17 cellular contexts compared by ENCODE assay signal in the genomic region with DNA sequence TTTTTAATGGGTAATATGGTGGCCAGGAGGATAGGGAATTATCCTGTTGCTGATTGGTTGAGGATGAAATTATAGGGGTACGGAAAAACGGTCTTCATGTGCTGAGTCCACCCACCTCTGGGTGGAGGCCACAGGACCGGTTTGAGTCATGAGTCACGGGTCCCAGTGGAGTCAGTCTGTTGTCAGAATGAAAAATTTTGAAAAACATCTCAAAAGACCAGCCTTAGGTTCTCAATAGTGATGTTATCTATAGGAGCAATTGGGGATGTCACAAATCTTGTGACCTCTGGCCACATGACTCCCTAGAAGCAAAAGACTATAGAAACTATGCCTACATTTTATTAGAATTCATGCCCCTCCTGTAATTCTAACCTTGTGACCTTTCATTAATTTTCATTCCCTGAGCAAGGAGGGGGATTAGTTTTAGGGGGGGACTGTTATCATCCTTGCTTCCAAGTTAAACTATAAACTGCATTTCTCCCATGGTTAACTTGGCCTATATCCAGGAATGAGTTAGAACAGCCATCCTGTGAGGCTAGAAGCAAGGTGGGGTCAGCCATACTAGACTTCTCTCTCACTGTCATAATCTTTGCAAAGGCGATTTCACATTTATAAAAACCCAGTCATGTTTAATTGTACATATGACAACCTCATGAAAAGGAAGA.
DNase-seq lines count a peak whose midpoint lies in the region; ATAC-seq and TF ChIP-seq lines count a peak whose summit lies in the region.
"Had no signal": no experiment of that assay in that cellular context is flagged by ENCODE, and none has a peak within 500 bp of the region (broad histone marks: within the 10 kb centered on the region; RNA-seq: fewer than 3 reads in every experiment).

No MANE protein-coding gene starts in this region.

- H3K4me1 Mint-ChIP-seq in neural crest cell (peaks cover 7% of the 10 kb centered on the region), immature natural killer cell (peaks cover 32 to 82% of the 10 kb centered on the region in 2 donors)

- H3K27me3 Mint-ChIP-seq in neural crest cell (ENCODE audit: low read depth), result no peaks in the 10 kb centered on the region
- H3K27me3 Mint-ChIP-seq in immature natural killer cell (ENCODE audit: low read depth in 3 of 3), result no peaks in the 10 kb centered on the region
- H3K27me3 Mint-ChIP-seq: stimulated activated naive B cell treated with anti-CD40 and anti-IgM and Interleukin-4, amounts not matched to agents 10 μg/mL and 1 μg/mL and 100 μg/mL, for 72 hours had no signal

- H3K4me3 ChIP-seq in fibroblast of mammary gland (ENCODE audit: control insufficient read depth, low read depth, low read length), result no peak overlapping the region
- H3K4me3 ChIP-seq: hepatocyte, left lung, right lobe of liver had no signal

- ATAC-seq in HG03108 (IDR thresholded peaks at IDR 0.05; ENCODE audit: unreplicated experiment), result no peak
- ATAC-seq: left lung, right lobe of liver had no signal

- H3K27ac Mint-ChIP-seq in neural crest cell (ENCODE audit: unreplicated experiment) (peak overlapping the region; percentile 0), immature natural killer cell (no peak overlapping the region)
- H3K27ac Mint-ChIP-seq: activated naive CD4-positive, alpha-beta T cell treated with anti-CD3 and anti-CD28 coated beads for 36 hours; stimulated activated naive B cell treated with anti-CD40 and anti-IgM and Interleukin-4, amounts not matched to agents 10 μg/mL and 1 μg/mL and 100 μg/mL, for 72 hours had no signal

- no peak for TF ChIP-seq CTCF in fibroblast of mammary gland (conservative IDR thresholded peaks at IDR 0.05; ENCODE audit: control insufficient read depth, insufficient read depth, low read depth, low read length)
- no peak for TF ChIP-seq CTCF in neural crest cell (conservative IDR thresholded peaks at IDR 0.05)

- H3K36me3 Mint-ChIP-seq in neural crest cell (ENCODE audit: low read depth) (peaks cover 20% of the 10 kb centered on the region), immature natural killer cell (no peaks in the 10 kb centered on the region)

- DNase-seq in AG20443 (ENCODE audit: low spot score) (peak; percentile 30), fibroblast of mammary gland (ENCODE audit: low read depth) (peak; percentile 79), neural crest cell (ENCODE audit: low read depth, low spot score) (no peak), globus pallidus (ENCODE audit: low spot score) (no peak), SIG-M5 treated with dmso at 0.1 percent for 504 hours (lab: John Stamatoyannopoulos, UW; ENCODE audit: unreplicated experiment) (no peak), immature natural killer cell (no peak)
- DNase-seq: activated CD8-positive, alpha-beta memory T cell treated with anti-CD3 and anti-CD28 coated beads, Interleukin-2, amount 50 U/mL, for 4 hours; activated naive CD4-positive, alpha-beta T cell treated with anti-CD3 and anti-CD28 coated beads for 36 hours; left lung; NCI-H446 treated with DMSO at 0.1 percent for 48 hours; nephron progenitor cell; right lobe of liver; stimulated activated naive B cell treated with anti-CD40 and anti-IgM and Interleukin-4, amounts not matched to agents 10 μg/mL and 1 μg/mL and 100 μg/mL, for 72 hours had no signal

- H3K4me3 Mint-ChIP-seq in neural crest cell (no peak overlapping the region), immature natural killer cell (no peak overlapping the region)
- H3K4me3 Mint-ChIP-seq: activated naive CD4-positive, alpha-beta T cell treated with anti-CD3 and anti-CD28 coated beads for 36 hours; brain; nephron progenitor cell; stimulated activated naive B cell treated with anti-CD40 and anti-IgM and Interleukin-4, amounts not matched to agents 10 μg/mL and 1 μg/mL and 100 μg/mL, for 72 hours had no signal

- H3K9me3 Mint-ChIP-seq in neural crest cell, result peaks cover 7% of the 10 kb centered on the region
- peaks cover 0 to 2% (median 0%) of the 10 kb centered on the region in 6 donors for H3K9me3 Mint-ChIP-seq in immature natural killer cell

TF ChIP-seq in PFSK-1, 5 proteins besides CTCF, POLR2A, EP300 and RAD21:
- TF ChIP-seq POLR2AphosphoS5 (IDR thresholded peaks at IDR 0.05; ENCODE audit: low read depth, low read length), result no peak
- TF ChIP-seq TAF1 (IDR thresholded peaks at IDR 0.05; ENCODE audit: borderline replicate concordance, insufficient read depth, low read length), result 0 out of 2 replicates have a peak, but pooled peaks have one; percentile 31
TF ChIP-seq in PFSK-1: peak in this region for 1.

Comparison
In these comparisons a context has a peak if more than half of its experiments do, and no peak if none do; other contexts are left out.
1. DNase-seq: peak in AG20443 (single experiment) and fibroblast of mammary gland (single experiment); none in neural crest cell (single experiment), globus pallidus (single experiment), SIG-M5 treated with dmso at 0.1 percent for 504 hours (single experiment) and immature natural killer cell (0 of 3).